25 cellular contexts compared by ENCODE assay signal in genomic region chr2:51960846-51961335, GRCh38.
DNase-seq lines count a peak whose midpoint lies in the region; FAIRE-seq and TF ChIP-seq lines count a peak whose summit lies in the region.
"Had no signal": no experiment of that assay in that cellular context is flagged by ENCODE, and none has a peak within 500 bp of the region (broad histone marks: within the 10 kb centered on the region; RNA-seq: fewer than 3 reads in every experiment).

No MANE protein-coding gene starts in this region.

- no peak overlapping the region for H2BK12ac ChIP-seq in mesenchymal stem cell (ENCODE audit: low read length in 2 of 2)

- H3K23ac ChIP-seq in mesenchymal stem cell (ENCODE audit: low read length in 2 of 2), result no peak overlapping the region

- no peaks in the 10 kb centered on the region for H3K27me3 ChIP-seq in mesenchymal stem cell (ENCODE audit: control insufficient read depth in 1 of 2, insufficient read depth in 1 of 2, low read length in 2 of 2)
- H3K27me3 ChIP-seq in brain microvascular endothelial cell (replicated peaks), result no peaks in the 10 kb centered on the region
- H3K27me3 ChIP-seq in small intestine (ENCODE audit: control insufficient read depth in 2 of 2, insufficient read depth in 2 of 2, low read length in 2 of 2), result no peaks in the 10 kb centered on the region
- H3K27me3 ChIP-seq: BE2C, MG63 had no signal

- DNase-seq in GM03348 (ENCODE audit: low spot score) (peak; percentile 11), HTR-8/SVneo (ENCODE audit: insufficient read length, low spot score) (no peak), astrocyte of the hippocampus (ENCODE audit: low read depth, low spot score) (peak; percentile 27), mesenchymal stem cell (no peak), brain microvascular endothelial cell (no peak), dermis blood vessel endothelial cell (no peak), COR-L47 (lab: John Stamatoyannopoulos, UW) (no peak), small intestine (no peak)
- DNase-seq: BE2C; Caco-2; CD4-positive, CD25-positive, alpha-beta regulatory T cell; DMS153; GF-D8; GOT3; MG63; NCI-H1048; NCI-H1436; NCI-H1930; NCI-H345; NCI-H524 treated with DMSO at 0.1 percent for 48 hours; PC-9 had no signal

- H3K36me3 ChIP-seq in mesenchymal stem cell (ENCODE audit: control insufficient read depth in 1 of 2, insufficient read depth in 2 of 2, low read depth in 1 of 2, low read length in 2 of 2), result no peaks in the 10 kb centered on the region
- no peaks in the 10 kb centered on the region for H3K36me3 ChIP-seq in brain microvascular endothelial cell (replicated peaks)
- no peaks in the 10 kb centered on the region for H3K36me3 ChIP-seq in small intestine (ENCODE audit: control insufficient read depth in 2 of 2, insufficient read depth in 2 of 2, low read length in 2 of 2)
- H3K36me3 ChIP-seq: BE2C, MG63 had no signal

- H3K4ac ChIP-seq in mesenchymal stem cell (ENCODE audit: low read depth in 1 of 2, low read length in 2 of 2), result no peak overlapping the region

- in situ Hi-C loops in brain microvascular endothelial cell (cut with HindIII; ENCODE audit: low pct_ligation_motif_present, low sequenced_read_pairs), result no loop called here

- H4K91ac ChIP-seq in mesenchymal stem cell (ENCODE audit: low read length), result no peak overlapping the region

- H2BK120ac ChIP-seq in mesenchymal stem cell (ENCODE audit: low read depth, low read length), result no peak overlapping the region

- H3K4me3 ChIP-seq in mesenchymal stem cell (ENCODE audit: insufficient read depth in 1 of 2, low read depth in 1 of 2, low read length in 2 of 2) (no peak overlapping the region), brain microvascular endothelial cell (ENCODE audit: low read depth, low read length) (no peak overlapping the region), small intestine (ENCODE audit: low read depth in 1 of 2, low read length in 2 of 2) (no peak overlapping the region)
- H3K4me3 ChIP-seq: GM12878, MG63, PC-9 had no signal

- no peaks in the 10 kb centered on the region for H3K79me1 ChIP-seq in mesenchymal stem cell (replicated peaks; ENCODE audit: low read length, poor library complexity, severe bottlenecking)

- TF ChIP-seq CTCF in brain microvascular endothelial cell (IDR thresholded peaks at IDR 0.05; ENCODE audit: low read depth, low read length, missing control alignments), result no peak

- no peak overlapping the region for H2BK5ac ChIP-seq in mesenchymal stem cell (ENCODE audit: low read depth, low read length, poor library complexity, severe bottlenecking)

- no peak overlapping the region for H2AFZ ChIP-seq in mesenchymal stem cell (ENCODE audit: low read depth, low read length)
- H2AFZ ChIP-seq: PC-9 had no signal

- H4K8ac ChIP-seq in mesenchymal stem cell (ENCODE audit: low read length), result no peak overlapping the region

- peak; percentile 58 for FAIRE-seq in HTR-8/SVneo (lab: Jason Lieb, UNC)
- FAIRE-seq in small intestine (lab: Jason Lieb, UNC), result no peak
- FAIRE-seq: GM12878, GM19239, HepG2 had no signal

- H3K4me2 ChIP-seq in mesenchymal stem cell (ENCODE audit: low read length, poor library complexity, severe bottlenecking), result no peak overlapping the region
- H3K4me2 ChIP-seq: PC-9 had no signal

- H2BK15ac ChIP-seq in mesenchymal stem cell (ENCODE audit: low read depth, poor library complexity, severe bottlenecking), result no peak overlapping the region

- H3K18ac ChIP-seq in mesenchymal stem cell (ENCODE audit: low read depth in 1 of 2, low read length in 2 of 2), result no peak overlapping the region

- peak overlapping the region; percentile 88 for H3K27ac ChIP-seq in mesenchymal stem cell (ENCODE audit: low read length, poor library complexity, severe bottlenecking)
- H3K27ac ChIP-seq in brain microvascular endothelial cell, result no peak overlapping the region
- no peak overlapping the region for H3K27ac ChIP-seq in small intestine (ENCODE audit: low read depth in 1 of 2, low read length in 1 of 2)
- H3K27ac ChIP-seq: PC-9, RWPE1 had no signal

- no peaks in the 10 kb centered on the region for H3K9me3 ChIP-seq in mesenchymal stem cell (ENCODE audit: control insufficient read depth, low read length)
- no peaks in the 10 kb centered on the region for H3K9me3 ChIP-seq in small intestine (ENCODE audit: control insufficient read depth, low read depth)
- H3K9me3 ChIP-seq: BE2C, Caco-2, MG63 had no signal

- WGBS in mesenchymal stem cell, result 86% methylated on average over 3 of the region's 3 CpGs
- WGBS in small intestine, 3 donors, result 54 to 78% (median 54%) methylated on average over 3 of the region's 3 CpGs

- H3K9ac ChIP-seq in mesenchymal stem cell (ENCODE audit: low read length), result no peak overlapping the region

- no peak overlapping the region for H2AK5ac ChIP-seq in mesenchymal stem cell (ENCODE audit: low read length, severe bottlenecking)

- H3K14ac ChIP-seq in mesenchymal stem cell (ENCODE audit: low read length in 2 of 2), result no peak overlapping the region

- H3K4me1 ChIP-seq in mesenchymal stem cell (ENCODE audit: control insufficient read depth, insufficient read depth, low read depth, low read length) (no peaks in the 10 kb centered on the region), small intestine (ENCODE audit: control insufficient read depth in 2 of 2, insufficient read depth in 1 of 2, low read depth in 1 of 2, low read length in 1 of 2) (no peaks in the 10 kb centered on the region)
- H3K4me1 ChIP-seq: BE2C, Caco-2 had no signal

Comparison
In these comparisons a context has a peak if more than half of its experiments do, and no peak if none do; other contexts are left out.
1. DNase-seq: peak in GM03348 (single experiment) and astrocyte of the hippocampus (single experiment); none in HTR-8/SVneo (single experiment), mesenchymal stem cell (single experiment), brain microvascular endothelial cell (single experiment), dermis blood vessel endothelial cell (single experiment), COR-L47 (single experiment) and small intestine (single experiment).